ENCODE assay signal across 27 cellular contexts in the genomic region with DNA sequence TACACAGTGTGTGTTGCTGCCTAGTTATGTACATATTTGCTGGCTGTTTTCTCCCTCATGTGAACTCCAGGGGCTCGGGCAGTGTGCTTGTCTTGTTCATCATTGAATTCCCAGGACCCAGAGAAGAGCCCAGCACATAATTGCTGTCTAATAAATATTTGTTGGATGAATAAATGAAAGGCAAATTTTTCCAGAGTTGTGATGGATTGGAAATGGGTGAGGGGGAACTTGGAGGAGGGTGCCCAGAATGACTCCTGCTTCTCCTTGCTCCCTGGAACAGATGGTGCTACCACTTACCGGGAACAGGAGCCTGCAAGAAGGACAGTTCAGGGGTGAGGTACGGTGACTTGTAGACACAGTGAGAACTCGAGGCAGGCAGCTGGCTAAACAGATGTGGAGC.
"Had no signal": no experiment of that assay in that cellular context is flagged by ENCODE, and none has a peak within 500 bp of the region (broad histone marks: within the 10 kb centered on the region; RNA-seq: fewer than 3 reads in every experiment).

No MANE protein-coding gene starts in this region.

- H3K9me3 ChIP-seq: lower lobe of right lung, ovary, psoas muscle, sigmoid colon, stomach, thyroid gland had no signal

- H3K4me1 ChIP-seq: esophagus squamous epithelium, lower lobe of right lung, neural progenitor cell, psoas muscle, sigmoid colon, stomach, thyroid gland had no signal

- H3K9me3 Mint-ChIP-seq: natural killer cell treated with Interleukin-12 subunit alpha and Interleukin-12 subunit beta and Interleukin-15 and Interleukin-18, amount 100 ng/mL, for 72 hours; neural progenitor cell had no signal

- H3K4me1 Mint-ChIP-seq: memory B cell; naive B cell; neural progenitor cell; stimulated activated effector memory CD8-positive, alpha-beta T cell treated with anti-CD3 and anti-CD28 coated beads, Interleukin-12 subunit alpha, Interleukin-12 subunit beta, amount 100 ng/mL, for 72 hours had no signal

- H3K27me3 ChIP-seq: esophagus squamous epithelium, neural progenitor cell, ovary, sigmoid colon, thyroid gland had no signal

- H3K36me3 ChIP-seq: esophagus squamous epithelium, heart right ventricle, lower lobe of right lung, neural progenitor cell, ovary, sigmoid colon, stomach, thyroid gland had no signal

- H3K4me3 ChIP-seq: dorsolateral prefrontal cortex, esophagus squamous epithelium, heart right ventricle, lower lobe of right lung, neural progenitor cell, ovary, psoas muscle, sigmoid colon, stomach, thyroid gland had no signal

- H3K36me3 Mint-ChIP-seq: memory B cell; naive B cell; natural killer cell treated with Interleukin-12 subunit alpha and Interleukin-12 subunit beta and Interleukin-15 and Interleukin-18, amount 100 ng/mL, for 72 hours; neural progenitor cell; stimulated activated effector memory CD8-positive, alpha-beta T cell treated with anti-CD3 and anti-CD28 coated beads, Interleukin-12 subunit alpha, Interleukin-12 subunit beta, amount 100 ng/mL, for 72 hours had no signal

- H3K27ac ChIP-seq: esophagus squamous epithelium, heart right ventricle, lower lobe of right lung, neural progenitor cell, ovary, psoas muscle, sigmoid colon, stomach, thyroid gland had no signal

- H3K27ac Mint-ChIP-seq: memory B cell; naive B cell; natural killer cell treated with Interleukin-12 subunit alpha and Interleukin-12 subunit beta and Interleukin-15 and Interleukin-18, amount 100 ng/mL, for 72 hours; neural progenitor cell; stimulated activated effector memory CD8-positive, alpha-beta T cell treated with anti-CD3 and anti-CD28 coated beads, Interleukin-12 subunit alpha, Interleukin-12 subunit beta, amount 100 ng/mL, for 72 hours had no signal

- FAIRE-seq: endothelial cell of umbilical vein, keratinocyte had no signal

- H3K4me3 Mint-ChIP-seq: memory B cell; naive B cell; natural killer cell treated with Interleukin-12 subunit alpha and Interleukin-12 subunit beta and Interleukin-15 and Interleukin-18, amount 100 ng/mL, for 72 hours; neural progenitor cell; stimulated activated effector memory CD8-positive, alpha-beta T cell treated with anti-CD3 and anti-CD28 coated beads, Interleukin-12 subunit alpha, Interleukin-12 subunit beta, amount 100 ng/mL, for 72 hours had no signal

- ATAC-seq: heart right ventricle; left ventricle myocardium superior; lower lobe of right lung; natural killer cell treated with Interleukin-12 subunit alpha and Interleukin-12 subunit beta and Interleukin-15 and Interleukin-18, amount 100 ng/mL, for 72 hours; psoas muscle; right cardiac atrium; stimulated activated effector memory CD8-positive, alpha-beta T cell treated with anti-CD3 and anti-CD28 coated beads, Interleukin-12 subunit alpha, Interleukin-12 subunit beta, amount 100 ng/mL, for 72 hours had no signal

- DNase-seq: cerebellar nuclear complex; dorsolateral prefrontal cortex; effector CD8-positive, alpha-beta T cell; esophagus squamous epithelium; foreskin melanocyte; glutamatergic neuron; heart right ventricle; hippocampal formation; left ventricle myocardium superior; lower lobe of right lung; naive B cell; ovary; posterior cingulate gyrus; psoas muscle; right cardiac atrium; sigmoid colon; stimulated activated CD4-positive, alpha-beta T cell treated with anti-CD3 and anti-CD28 coated beads, Interleukin-2, amount 100 ng/mL, for 24 hours; stimulated activated CD4-positive, alpha-beta T cell treated with anti-CD3 and anti-CD28 coated beads, Interleukin-4, amount 100 ng/mL, for 24 hours; stimulated activated naive CD4-positive, alpha-beta T cell treated with Interleukin-2 at 50 U/mL for 16 hours; stomach; thyroid gland had no signal
